9 cellular contexts compared by ENCODE assay signal in genomic region chr1:1059494-1060280, GRCh38. TPM values are rescaled to one million over a fixed set of nuclear protein-coding genes. Genes with fewer than 3 reads are reported as not detected.
A peak's percentile ranks its signal among the peaks of the same experiment; 100 is the strongest.
DNase-seq lines count a peak whose midpoint lies in the region; ATAC-seq and TF ChIP-seq lines count a peak whose summit lies in the region.
"Had no signal": no experiment of that assay in that cellular context is flagged by ENCODE, and none has a peak within 500 bp of the region (broad histone marks: within the 10 kb centered on the region; RNA-seq: fewer than 3 reads in every experiment).

No MANE protein-coding gene starts in this region.

- no peaks in the 10 kb centered on the region for H3K9me2 ChIP-seq in DOHH2 (replicated peaks; ENCODE audit: control insufficient read depth, low read length)

- H3K27me3 ChIP-seq in DOHH2 (ENCODE audit: control insufficient read depth, low read length) (peaks cover 56% of the 10 kb centered on the region), heart left ventricle (peaks cover 28 to 69% (median 46%) of the 10 kb centered on the region in 9 donors), upper lobe of right lung (peaks cover 43% of the 10 kb centered on the region)

- TF ChIP-seq CTCF in DOHH2 (IDR thresholded peaks at IDR 0.05; ENCODE audit: low read depth, low read length, poor library complexity, severe bottlenecking) (no peak), heart left ventricle (IDR thresholded peaks at IDR 0.05) (peak in 2 of 12 donors; percentile 4), upper lobe of right lung (IDR thresholded peaks at IDR 0.05) (no peak)

- H3K4me1 ChIP-seq in DOHH2 (ENCODE audit: control insufficient read depth, low read length) = peaks cover 25% of the 10 kb centered on the region
- H3K4me1 ChIP-seq in heart left ventricle = peaks cover 0 to 42% (median 18%) of the 10 kb centered on the region in 12 donors
- H3K4me1 ChIP-seq in upper lobe of right lung = peaks cover 23% of the 10 kb centered on the region

- no peak for TF ChIP-seq POLR2A in heart left ventricle (IDR thresholded peaks at IDR 0.05)

- H3K4me2 ChIP-seq in DOHH2 (ENCODE audit: low read length) = peak overlapping the region; percentile 73

- WGBS in heart left ventricle, 4 donors = 3 to 12% (median 8%) methylated on average over 20 to 69 of the region's 69 CpGs

- ATAC-seq in GM21576 (IDR thresholded peaks at IDR 0.05; ENCODE audit: unreplicated experiment) (peak; percentile 59), heart left ventricle (peak; percentile 66 to 94 (median 86)), upper lobe of right lung (peak; percentile 90)

- no peaks in the 10 kb centered on the region for H4K20me1 ChIP-seq in DOHH2 (ENCODE audit: control insufficient read depth, insufficient read depth, low read depth, low read length)

- no peaks in the 10 kb centered on the region for H3K36me3 Mint-ChIP-seq in activated naive CD8-positive, alpha-beta T cell

- H3K4me3 ChIP-seq in DOHH2 (ENCODE audit: low read length) (peak overlapping the region; percentile 63), heart left ventricle (peak overlapping the region; percentile 37 to 70 (median 58)), upper lobe of right lung (peak overlapping the region; percentile 52)

- in situ Hi-C loops in KBM-7 (cut with MboI; ENCODE audit: low pct_unique_long_range_greater_than_20kb, low sequenced_read_pairs) = no loop called here

- H3K9me3 Mint-ChIP-seq in activated naive CD8-positive, alpha-beta T cell (ENCODE audit: low read depth) = no peaks in the 10 kb centered on the region

- DNase-seq in KBM-7 (peak; percentile 81), SKM-1 treated with dmso at 0.1 percent for 144 hours (lab: John Stamatoyannopoulos, UW; ENCODE audit: unreplicated experiment) (peak; percentile 52), heart left ventricle (peak; percentile 86 to 95 (median 87)), posterior vena cava (ENCODE audit: low spot score) (peak; percentile 97), upper lobe of right lung (peak; percentile 94)

- H3K27ac ChIP-seq in DOHH2 (ENCODE audit: low read depth, low read length) (no peak overlapping the region), heart left ventricle (peak overlapping the region in 1 of 12 donors; percentile 24), upper lobe of right lung (no peak overlapping the region)

- H3K9me3 ChIP-seq in DOHH2 (ENCODE audit: control insufficient read depth, insufficient read depth, low read length) = no peaks in the 10 kb centered on the region
- H3K9me3 ChIP-seq in heart left ventricle = no peaks in the 10 kb centered on the region
- H3K9me3 ChIP-seq in upper lobe of right lung = no peaks in the 10 kb centered on the region

- H3K27me3 Mint-ChIP-seq in activated naive CD8-positive, alpha-beta T cell = peaks cover 3% of the 10 kb centered on the region

- H3K4me3 Mint-ChIP-seq in activated naive CD8-positive, alpha-beta T cell = peak overlapping the region; percentile 84

- intact Hi-C loops in heart left ventricle (cut with DNase I) (loop anchor here in 7 of 10 donors (2.0 to 5.0 kb wide), 6 partner anchors 23 to 77 kb away; partner anchors contain the start of genes AGRN (in 3 of the 7) and PERM1 (in 1 of the 7)), posterior vena cava (cut with DNase I) (loop anchor here in 1 of 2 donors (5.0 kb wide), 1 partner anchor 77 kb away; the partner anchor contains the start of gene PERM1), upper lobe of right lung (cut with DNase I) (loop anchor here (10.0 kb wide), 1 partner anchor 75 kb away; the partner anchor contains the start of gene PERM1)

- peaks cover 28% of the 10 kb centered on the region for H3K4me1 Mint-ChIP-seq in activated naive CD8-positive, alpha-beta T cell (ENCODE audit: low read depth)

- H3K36me3 ChIP-seq in DOHH2 (ENCODE audit: control insufficient read depth, low read length) (no peaks in the 10 kb centered on the region), heart left ventricle (no peaks in the 10 kb centered on the region), upper lobe of right lung (no peaks in the 10 kb centered on the region)

- no peak overlapping the region for H3K27ac Mint-ChIP-seq in activated naive CD8-positive, alpha-beta T cell

- H3F3A ChIP-seq in DOHH2 (ENCODE audit: control insufficient read depth, insufficient read depth) = no peaks in the 10 kb centered on the region

- H3K79me2 ChIP-seq in DOHH2 (ENCODE audit: control insufficient read depth, low read length) = no peaks in the 10 kb centered on the region

RNA-seq across cellular contexts. Expression of gene RNF223, which starts 14.4 kb away (rescaled TPM):
- not detected for total RNA-seq in heart left ventricle
- polyA plus RNA-seq in heart left ventricle = not detected
- not detected for total RNA-seq in posterior vena cava
- 0.55 TPM for total RNA-seq in upper lobe of right lung
- total RNA-seq: temporal lobe had no signal

RNA-seq across cellular contexts. Expression of gene AGRN, which starts 39.8 kb away (rescaled TPM):
- total RNA-seq in heart left ventricle (10 to 100 TPM in 8 of 9 donors, 1 to 10 TPM in 1; 9.7 to 45.7 (median 22.7) TPM), posterior vena cava (10 to 100 TPM; 18.8 to 26.8 TPM), upper lobe of right lung (135 TPM)
- polyA plus RNA-seq in heart left ventricle = 10 to 100 TPM; 11.8 to 14.1 TPM

RNA-seq across cellular contexts. Expression of gene ISG15, which starts 46.4 kb away (rescaled TPM):
- total RNA-seq in heart left ventricle (100 to 1,000 TPM in 1 of 9 donors, 10 to 100 TPM in 8; 17.0 to 189 (median 32.8) TPM), posterior vena cava (10 to 100 TPM; 22.9 to 47.3 TPM), upper lobe of right lung (93.6 TPM)
- polyA plus RNA-seq in heart left ventricle = 10 to 100 TPM; 34.4 to 76.5 TPM

RNA-seq across cellular contexts. Expression of gene C1orf159, which starts 56.2 kb away (rescaled TPM):
- total RNA-seq in heart left ventricle (1 to 10 TPM; 3.7 to 6.6 (median 4.2) TPM), posterior vena cava (1 to 10 TPM; 6.7 to 7.4 TPM), upper lobe of right lung (9.7 TPM)
- 1 to 10 TPM; 7.1 to 7.2 TPM for polyA plus RNA-seq in heart left ventricle

RNA-seq across cellular contexts. Expression of gene HES4, which starts 59.8 kb away (rescaled TPM):
- total RNA-seq in heart left ventricle (10 to 100 TPM; 26.8 to 98.1 (median 42.0) TPM), posterior vena cava (10 to 100 TPM; 53.5 to 54.4 TPM), upper lobe of right lung (26.8 TPM)
- 10 to 100 TPM; 25.7 to 29.2 TPM for polyA plus RNA-seq in heart left ventricle
